Comparison of ENCODE assay signal across 2 cellular contexts in genomic region chr6:107769053-107769658, GRCh38.
TF ChIP-seq lines count a peak whose summit lies in the region.

No MANE protein-coding gene starts in this region.

TF ChIP-seq in HEK293T, 16 proteins besides CTCF, POLR2A, EP300 and RAD21 (continued from another document):
- peak; percentile 22; the same call in 1 of the 2 replicates for TF ChIP-seq PKNOX1 (IDR thresholded peaks at IDR 0.05)
TF ChIP-seq in HEK293T: peak in this region for 1.

TF ChIP-seq in K562, 482 proteins besides CTCF, POLR2A, EP300 and RAD21 (continued from another document):
- no peak for TF ChIP-seq PCBP2 (IDR thresholded peaks at IDR 0.05; ENCODE audit: low read depth, low read length, poor library complexity, severe bottlenecking)
